In the genomic region with DNA sequence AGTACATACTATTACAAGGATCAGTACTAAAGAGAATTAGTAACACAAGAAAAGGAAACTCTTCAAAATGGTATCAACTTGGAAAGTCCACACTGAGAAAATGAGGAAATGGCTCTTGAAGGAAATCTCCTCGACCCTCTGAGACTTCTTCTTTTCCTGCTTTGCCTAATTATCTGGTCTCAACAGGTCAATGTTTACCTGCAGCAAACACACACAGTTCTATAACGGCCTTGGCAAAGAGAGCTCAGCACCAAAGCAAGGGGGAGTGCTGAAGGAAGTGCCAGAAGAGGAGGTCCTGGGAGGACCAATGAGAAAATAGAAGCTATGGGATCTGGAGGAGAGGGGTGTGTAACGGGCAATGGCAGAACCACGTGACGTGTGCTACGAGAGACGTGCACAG, we compare ENCODE assay signal across 21 cellular contexts. TPM values are rescaled to one million over a fixed set of nuclear protein-coding genes. Genes with fewer than 3 reads are reported as not detected.
DNase-seq lines count a peak whose midpoint lies in the region; ATAC-seq, FAIRE-seq and TF ChIP-seq lines count a peak whose summit lies in the region.
"Had no signal": no experiment of that assay in that cellular context is flagged by ENCODE, and none has a peak within 500 bp of the region (broad histone marks: within the 10 kb centered on the region; RNA-seq: fewer than 3 reads in every experiment).

No MANE protein-coding gene starts in this region.

- no peak overlapping the region for H2AK5ac ChIP-seq in neuronal stem cell (ENCODE audit: low read depth, low read length)

- no peak for TF ChIP-seq POLR2A in GM12891 (IDR thresholded peaks at IDR 0.05; ENCODE audit: low read depth, low read length)
- no peak for TF ChIP-seq POLR2A in NB4 (IDR thresholded peaks at IDR 0.05; ENCODE audit: extremely low read depth, insufficient read length)
- no peak for TF ChIP-seq POLR2A in GM12878 (IDR thresholded peaks at IDR 0.05; ENCODE audit: low read depth, low read length)

- TF ChIP-seq RAD21 in GM12878 (IDR thresholded peaks at IDR 0.05; ENCODE audit: insufficient read depth, low read depth, low read length) = no peak

- H3K27me3 ChIP-seq in GM12878 (replicated peaks in 1 of 2; ENCODE audit: control insufficient read depth in 2 of 2, insufficient read depth in 2 of 2, low read length in 1 of 2) = no peaks in the 10 kb centered on the region
- H3K27me3 ChIP-seq in SJCRH30 = no peaks in the 10 kb centered on the region
- H3K27me3 ChIP-seq in neuronal stem cell (ENCODE audit: control insufficient read depth in 3 of 3, insufficient read depth in 3 of 3, low read depth in 1 of 3, low read length in 3 of 3) = no peaks in the 10 kb centered on the region
- H3K27me3 ChIP-seq: tibial nerve had no signal

- H3K4me3 ChIP-seq in NB4 (ENCODE audit: low read depth, low read length) = no peak overlapping the region
- peak overlapping the region; percentile 29; the same call in 1 of the 2 replicates for H3K4me3 ChIP-seq in GM12878
- no peak overlapping the region for H3K4me3 ChIP-seq in SJCRH30
- H3K4me3 ChIP-seq in neuronal stem cell (ENCODE audit: low read length in 2 of 2) = no peak overlapping the region
- H3K4me3 ChIP-seq: lower lobe of right lung, tibial nerve had no signal

- H3K18ac ChIP-seq in neuronal stem cell (ENCODE audit: low read length) = no peak overlapping the region

- H3K4me2 ChIP-seq in GM12878 (ENCODE audit: control insufficient read depth, insufficient read depth) = no peak overlapping the region
- H3K4me2 ChIP-seq in neuronal stem cell (ENCODE audit: insufficient read depth, low read length, poor library complexity, severe bottlenecking) = no peak overlapping the region

- H3K27ac Mint-ChIP-seq in naive B cell = peak overlapping the region in 5 of 6 donors; percentile 8 to 80 (median 65)

- H3K4me3 Mint-ChIP-seq in naive B cell = peak overlapping the region in 1 of 8 donors; percentile 46
- H3K4me3 Mint-ChIP-seq: effector memory CD8-positive, alpha-beta T cell had no signal

- SMC1A ChIA-PET in GM12878 (lab: Charles Lee; ENCODE audit: uncharacterized antibody, unreplicated experiment) = interaction anchor here (0.9 kb wide), 1 partner anchor 17 kb away, joined by 4 read pairs; no protein-coding TSS in a partner anchor

- ATAC-seq in GM12878 (peak; percentile 35), naive B cell (ENCODE audit: low read depth in 2 of 2) (peak; percentile 61 to 69), GM19328 (IDR thresholded peaks at IDR 0.05; ENCODE audit: unreplicated experiment) (no peak)
- ATAC-seq: effector memory CD8-positive, alpha-beta T cell; lower lobe of right lung; sciatic nerve had no signal

- H4K8ac ChIP-seq in neuronal stem cell (ENCODE audit: low read depth, low read length) = no peak overlapping the region

- H3K4me1 ChIP-seq in GM12878 (ENCODE audit: control insufficient read depth, insufficient read depth, low read length) (peaks cover 10% of the 10 kb centered on the region), SJCRH30 (no peaks in the 10 kb centered on the region), neuronal stem cell (ENCODE audit: control insufficient read depth in 2 of 2, insufficient read depth in 1 of 2, low read depth in 1 of 2, low read length in 2 of 2) (peaks cover 0 to 1% of the 10 kb centered on the region in 2 donors)
- H3K4me1 ChIP-seq: lower lobe of right lung had no signal

- H3K9me3 Mint-ChIP-seq in naive B cell = peaks cover 0 to 4% (median 0%) of the 10 kb centered on the region in 7 donors
- H3K9me3 Mint-ChIP-seq: effector memory CD8-positive, alpha-beta T cell had no signal

- intact Hi-C loops in GM12878 (cut with micrococcal nuclease; ENCODE audit: unreplicated experiment) = no loop called here

- no peak overlapping the region for H2BK5ac ChIP-seq in neuronal stem cell (ENCODE audit: low read length)

- H3K27ac ChIP-seq in GM12878 (ENCODE audit: control insufficient read depth, insufficient read depth) (peak overlapping the region; percentile 51; the same call in 1 of the 2 replicates), SJCRH30 (no peak overlapping the region), neuronal stem cell (replicated peaks; ENCODE audit: low read length) (no peak overlapping the region)
- H3K27ac ChIP-seq: lower lobe of right lung, tibial nerve had no signal

- BruUV-seq in GM12878 (replicated peaks; lab: Mats Ljungman, UMichigan) = no TSS peak

- H4K20me1 ChIP-seq in GM12878 (ENCODE audit: control insufficient read depth, insufficient read depth) = no peaks in the 10 kb centered on the region

- no peak overlapping the region for H2BK12ac ChIP-seq in neuronal stem cell (ENCODE audit: low read length)

- H2BK15ac ChIP-seq in neuronal stem cell (ENCODE audit: low read length) = no peak overlapping the region

- H3K27me3 Mint-ChIP-seq in naive B cell = no peaks in the 10 kb centered on the region
- H3K27me3 Mint-ChIP-seq: effector memory CD8-positive, alpha-beta T cell had no signal

- H3K14ac ChIP-seq in neuronal stem cell (ENCODE audit: low read length) = no peak overlapping the region

- peaks cover 2% of the 10 kb centered on the region for H3K79me1 ChIP-seq in neuronal stem cell (ENCODE audit: low read depth, low read length)

- H3K4ac ChIP-seq in neuronal stem cell (ENCODE audit: low read length) = no peak overlapping the region

- H2AFZ ChIP-seq in GM12878 (ENCODE audit: control insufficient read depth, low read depth, low read length) (no peak overlapping the region), neuronal stem cell (ENCODE audit: low read length) (no peak overlapping the region)

- CTCF ChIA-PET in GM12878 (lab: Yijun Ruan, JAX) = interaction anchor here (1.7 kb wide), 1 partner anchor 11 kb away, joined by 4 read pairs; no protein-coding TSS in a partner anchor

- no peak overlapping the region for H2BK120ac ChIP-seq in neuronal stem cell (ENCODE audit: low read depth, low read length)

- H3K79me2 ChIP-seq in GM12878 (ENCODE audit: control insufficient read depth, insufficient read depth, low read length) = peaks cover 32% of the 10 kb centered on the region

- POLR2A ChIA-PET in GM12878 (lab: Charles Lee) = interaction anchor here (0.6 kb wide), 1 partner anchor 9 kb away, joined by 3 read pairs; no protein-coding TSS in a partner anchor

- H3K9me3 ChIP-seq in GM12878 (replicated peaks; ENCODE audit: control insufficient read depth, insufficient read depth, low read length) = no peaks in the 10 kb centered on the region
- no peaks in the 10 kb centered on the region for H3K9me3 ChIP-seq in SJCRH30 (replicated peaks)
- H3K9me3 ChIP-seq in neuronal stem cell (replicated peaks in 1 of 2; ENCODE audit: control insufficient read depth in 2 of 2, insufficient read depth in 1 of 2, low read depth in 1 of 2, low read length in 2 of 2) = no peaks in the 10 kb centered on the region
- H3K9me3 ChIP-seq: lower lobe of right lung, tibial nerve had no signal

- in situ Hi-C loops in GM12878 (cut with MboI) = no loop called here

- DNase-seq in GM12891 (ENCODE audit: insufficient read length, low spot score) (no peak), NB4 (ENCODE audit: low read depth) (peak; percentile 28), GM12878 (ENCODE audit: low read depth, low spot score) (no peak), naive B cell (peak; percentile 1), SJCRH30 (no peak), neuronal stem cell (ENCODE audit: low spot score) (no peak)
- DNase-seq: activated gamma-delta T cell treated with Interleukin-2 at 50 U/mL for 16 hours; anterior cingulate cortex; cerebellar nuclear complex; effector memory CD8-positive, alpha-beta T cell; EL; GOT3; head of caudate nucleus; lower lobe of right lung; NCI-H146; NCI-H82; stimulated activated naive CD4-positive, alpha-beta T cell had no signal

- no peak overlapping the region for H4K91ac ChIP-seq in neuronal stem cell (ENCODE audit: low read depth, low read length, poor library complexity)

- H3K23ac ChIP-seq in neuronal stem cell (ENCODE audit: low read depth, low read length, poor library complexity) = no peak overlapping the region

- FAIRE-seq in GM12891 (lab: Jason Lieb, UNC) = no peak
- no peak for FAIRE-seq in GM12878 (lab: Jason Lieb, UNC)
- FAIRE-seq: TTC549 had no signal

- H3K9ac ChIP-seq in GM12878 (ENCODE audit: control insufficient read depth, insufficient read depth, low read length) = no peak overlapping the region
- H3K9ac ChIP-seq in neuronal stem cell (ENCODE audit: low read depth, low read length, poor library complexity) = no peak overlapping the region

- no peak for TF ChIP-seq EP300 in GM12878 (IDR thresholded peaks at IDR 0.05; ENCODE audit: borderline replicate concordance in 1 of 2, control insufficient read depth in 1 of 2, low read depth in 2 of 2, low read length in 2 of 2)

- peaks cover 27 to 44% (median 29%) of the 10 kb centered on the region in 3 donors for H3K4me1 Mint-ChIP-seq in naive B cell

- RAD21 ChIA-PET in GM12878 (lab: Charles Lee; ENCODE audit: unreplicated experiment) = no interaction called here

- whole genome bisulfite sequencing in GM12878 (ENCODE audit: insufficient coverage, insufficient replicate concordance, low lambda C conversion rate, missing lambda C conversion rate) = 77% methylated on average over 7 of the region's 7 CpGs
- WGBS in neuronal stem cell (ENCODE audit: extremely low coverage in 2 of 2, insufficient read length in 2 of 2, insufficient replicate concordance in 1 of 2), 2 donors = no CpG with 5 or more reads among the region's 7 CpGs

- TF ChIP-seq CTCF in NB4 (IDR thresholded peaks at IDR 0.05; ENCODE audit: low read depth, low read length) (no peak), GM12878 (IDR thresholded peaks at IDR 0.05 in 2 of 3, conservative IDR thresholded peaks at IDR 0.05 in 1 of 3; ENCODE audit: control insufficient read depth in 2 of 3, extremely low read depth in 1 of 3, insufficient read depth in 1 of 3, low read depth in 3 of 3, low read length in 3 of 3) (no peak)

- H3K36me3 ChIP-seq in GM12878 (ENCODE audit: control insufficient read depth in 2 of 2, insufficient read depth in 2 of 2, low read length in 1 of 2) = no peaks in the 10 kb centered on the region; a peak in 1 of 4 replicates
- H3K36me3 ChIP-seq in SJCRH30 = peaks cover 5% of the 10 kb centered on the region; the same call in 1 of the 2 replicates
- peaks cover 2 to 10% of the 10 kb centered on the region in 2 donors for H3K36me3 ChIP-seq in neuronal stem cell (replicated peaks in 1 of 2; ENCODE audit: control insufficient read depth in 2 of 2, insufficient read depth in 2 of 2, low read length in 2 of 2)
- H3K36me3 ChIP-seq: lower lobe of right lung, tibial nerve had no signal

- peaks cover 8 to 29% of the 10 kb centered on the region in 2 donors for H3K36me3 Mint-ChIP-seq in naive B cell

RNA-seq across cellular contexts. Expression of gene CHCHD3, which starts 21.9 kb away (rescaled TPM):
- 67.6 TPM for polyA plus RNA-seq in GM12891 (2012; ENCODE audit: low read depth, missing spikeins)
- 109 TPM in 2 replicates for total RNA-seq in GM12878 (2013; cell fraction: nucleolus; rRNA removed)
- 97.5 and 118 TPM in 2 replicates for total RNA-seq in GM12878 (2014; rRNA removed)
- 114 and 118 TPM in 2 replicates for total RNA-seq in GM12878 (2014; rRNA removed; fragmentation: Illumina TruSeq; extraction: Trizol)
- total RNA-seq in GM12878 (2021) = 89.3 and 95.0 TPM in 2 replicates
- polyA plus RNA-seq in GM12878 (2011; ENCODE audit: low read depth) = 39.9 TPM
- polyA plus RNA-seq in GM12878 (2011; rRNA removed) = 84.9 and 107 TPM in 2 replicates
- polyA plus RNA-seq in GM12878 (2011; cell fraction: cytosol; rRNA removed) = 49.9 and 53.6 TPM in 2 replicates
- polyA plus RNA-seq in GM12878 (2011; cell fraction: nucleus; rRNA removed) = 36.8 and 39.3 TPM in 2 replicates
- 47.7 and 55.7 TPM in 2 replicates for polyA plus RNA-seq in GM12878 (2012)
- 134 and 156 TPM in 2 replicates for polyA plus RNA-seq in GM12878 (2014; fragmentation: Illumina TruSeq; extraction: Trizol)
- 10 to 100 TPM; 38.3 to 66.1 TPM for polyA plus RNA-seq in GM12878 (2014; fragmentation: Nextera tagmentation; extraction: Ambion mirVana)
- polyA plus RNA-seq in GM12878 (2014; rRNA removed) = 73.7 and 80.0 TPM in 2 replicates
- polyA plus RNA-seq in GM12878 (2016; fragmentation: Nextera tagmentation; extraction: Ambion mirVana) = 100 to 1,000 TPM; 174 to 178 TPM
- 53.9 and 77.6 TPM in 2 replicates for polyA minus RNA-seq in GM12878 (2011; rRNA and poly(A)+ RNA removed)
- polyA minus RNA-seq in GM12878 (2011; cell fraction: cytosol; rRNA and poly(A)+ RNA removed) = 41.8 and 48.0 TPM in 2 replicates
- polyA minus RNA-seq in GM12878 (2011; cell fraction: nucleus; rRNA and poly(A)+ RNA removed) = 39.8 and 80.8 TPM in 2 replicates
- polyA plus RNA-seq in naive B cell (ENCODE audit: low read depth in 6 of 6) = 10 to 100 TPM; 56.4 to 97.0 (median 61.0) TPM
- total RNA-seq in SJCRH30 (2014; rRNA removed; shearing (Covaris generic)) = 192 and 193 TPM in 2 replicates
- 87.8 TPM for polyA plus RNA-seq in neuronal stem cell (2013, experiment 1 of 2)
- polyA plus RNA-seq in neuronal stem cell (2013, experiment 2 of 2) = 88.9 TPM

Comparison
In these comparisons a context has a peak if more than half of its experiments do, and no peak if none do; other contexts are left out.
1. DNase-seq: peak in NB4 (single experiment) and naive B cell (single experiment); none in GM12891 (single experiment), GM12878 (single experiment), SJCRH30 (0 of 2) and neuronal stem cell (single experiment).